17 cellular contexts compared by ENCODE assay signal in genomic region chr21:23949493-23949892, GRCh38.
"Had no signal": no experiment of that assay in that cellular context is flagged by ENCODE, and none has a peak within 500 bp of the region (broad histone marks: within the 10 kb centered on the region; RNA-seq: fewer than 3 reads in every experiment).

No MANE protein-coding gene starts in this region.

- H3K9me3 ChIP-seq: thyroid gland had no signal

- H3K27me3 Mint-ChIP-seq: activated naive CD4-positive, alpha-beta T cell treated with anti-CD3 and anti-CD28 coated beads, Interleukin-2, amount 50 U/mL, for 24 hours; brain; central memory CD8-positive, alpha-beta T cell had no signal

- H3K27ac Mint-ChIP-seq: activated naive CD4-positive, alpha-beta T cell treated with anti-CD3 and anti-CD28 coated beads, Interleukin-2, amount 50 U/mL, for 24 hours; brain; nephron had no signal

- H3K4me2 ChIP-seq: smooth muscle cell had no signal

- H3K27ac ChIP-seq: coronary artery, SK-N-MC, thyroid gland had no signal

- H3K4me3 Mint-ChIP-seq: activated naive CD4-positive, alpha-beta T cell treated with anti-CD3 and anti-CD28 coated beads, Interleukin-2, amount 50 U/mL, for 24 hours; brain; central memory CD8-positive, alpha-beta T cell; nephron had no signal

- H3K9me3 Mint-ChIP-seq: activated naive CD4-positive, alpha-beta T cell treated with anti-CD3 and anti-CD28 coated beads, Interleukin-2, amount 50 U/mL, for 24 hours had no signal

- ATAC-seq: sciatic nerve had no signal

- H3K4me1 Mint-ChIP-seq: brain, nephron had no signal

- DNase-seq: activated CD4-positive, alpha-beta T cell treated with anti-CD3 and anti-CD28 coated beads, Interleukin-2, amount 50 U/mL, for 4 hours; activated T-cell treated with anti-CD3 and anti-CD28 coated beads, Interleukin-2, amount 50 U/mL, for 1 hour; erythroblast; foreskin melanocyte; glutamatergic neuron; hypothalamus; stimulated activated CD4-positive, alpha-beta T cell treated with anti-CD3 and anti-CD28 coated beads, Interleukin-4, amount 100 ng/mL, for 1 hour; thyroid gland had no signal

- H3K4me1 ChIP-seq: thyroid gland had no signal

- H3K36me3 Mint-ChIP-seq: activated naive CD4-positive, alpha-beta T cell treated with anti-CD3 and anti-CD28 coated beads, Interleukin-2, amount 50 U/mL, for 24 hours; brain had no signal

- H3K4me3 ChIP-seq: coronary artery, lung, SK-N-MC, smooth muscle cell, thyroid gland had no signal

- H3K36me3 ChIP-seq: thyroid gland had no signal

- H3K27me3 ChIP-seq: thyroid gland had no signal
